1 cellular context compared by ENCODE assay signal in genomic region chr14:98605043-98605442, GRCh38.
TF ChIP-seq lines count a peak whose summit lies in the region.

No MANE protein-coding gene starts in this region.

TF ChIP-seq in H1, 55 proteins besides CTCF, POLR2A, EP300 and RAD21:
- TF ChIP-seq EZH2 (IDR thresholded peaks at IDR 0.05; ENCODE audit: low read depth, low read length, severe bottlenecking) (no peak), SIN3A (conservative IDR thresholded peaks at IDR 0.05 in 1 of 2, IDR thresholded peaks at IDR 0.05 in 1 of 2; ENCODE audit: low read depth in 1 of 2, low read length in 2 of 2) (no peak), SP2 (IDR thresholded peaks at IDR 0.05; ENCODE audit: low read length) (no peak), RNF2 (IDR thresholded peaks at IDR 0.05; ENCODE audit: borderline replicate concordance, low read depth, low read length, missing control alignments, poor library complexity, severe bottlenecking) (no peak), RXRA (IDR thresholded peaks at IDR 0.05; ENCODE audit: insufficient read depth, low read depth, low read length) (no peak)
- TF ChIP-seq, protein P1, sequence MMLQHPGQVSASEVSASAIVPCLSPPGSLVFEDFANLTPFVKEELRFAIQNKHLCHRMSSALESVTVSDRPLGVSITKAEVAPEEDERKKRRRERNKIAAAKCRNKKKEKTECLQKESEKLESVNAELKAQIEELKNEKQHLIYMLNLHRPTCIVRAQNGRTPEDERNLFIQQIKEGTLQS (IDR thresholded peaks at IDR 0.05; ENCODE audit: insufficient read depth, low read depth, low read length), result no peak
